In genomic region chr5:149605354-149605997, GRCh38 we compare ENCODE assay signal across 14 cellular contexts. TPM values are rescaled to one million over a fixed set of nuclear protein-coding genes. Genes with fewer than 3 reads are reported as not detected.
DNase-seq lines count a peak whose midpoint lies in the region; ATAC-seq and TF ChIP-seq lines count a peak whose summit lies in the region.
"Had no signal": no experiment of that assay in that cellular context is flagged by ENCODE, and none has a peak within 500 bp of the region (broad histone marks: within the 10 kb centered on the region; RNA-seq: fewer than 3 reads in every experiment).

No MANE protein-coding gene starts in this region.

- H3K27ac ChIP-seq in RWPE2 (ENCODE audit: poor library complexity, severe bottlenecking) (peak overlapping the region; percentile 74), foreskin keratinocyte (peak overlapping the region; percentile 99), stomach (peak overlapping the region; percentile 16 to 72 (median 35))

- no peaks in the 10 kb centered on the region for H3K9me3 Mint-ChIP-seq in activated CD8-positive, alpha-beta T cell treated with anti-CD3 and anti-CD28 coated beads, Interleukin-2, amount 10 ng/mL, durations not matched to agents 7 days and 5 days (ENCODE audit: insufficient read depth)
- no peaks in the 10 kb centered on the region for H3K9me3 Mint-ChIP-seq in activated CD8-positive, alpha-beta T cell treated with anti-CD3 and anti-CD28 coated beads for 36 hours
- H3K9me3 Mint-ChIP-seq: activated naive CD4-positive, alpha-beta T cell treated with anti-CD3 and anti-CD28 coated beads, Interleukin-2, amount 10 ng/mL, durations not matched to agents 7 days and 5 days; nephron had no signal

- WGBS in stomach, 5 donors: 80 to 85% (median 83%) methylated on average over 5 of the region's 5 CpGs

- peaks cover 16% of the 10 kb centered on the region for H3K4me1 Mint-ChIP-seq in activated CD8-positive, alpha-beta T cell treated with anti-CD3 and anti-CD28 coated beads, Interleukin-2, amount 10 ng/mL, durations not matched to agents 7 days and 5 days (ENCODE audit: low read depth)
- H3K4me1 Mint-ChIP-seq in activated CD8-positive, alpha-beta T cell treated with anti-CD3 and anti-CD28 coated beads for 36 hours (ENCODE audit: low read depth): peaks cover 3% of the 10 kb centered on the region
- H3K4me1 Mint-ChIP-seq: GM23338, nephron had no signal

- no peak for ATAC-seq in activated CD8-positive, alpha-beta T cell treated with anti-CD3 and anti-CD28 coated beads, Interleukin-2, amount 10 ng/mL, durations not matched to agents 7 days and 5 days
- ATAC-seq in activated CD8-positive, alpha-beta T cell treated with anti-CD3 and anti-CD28 coated beads for 36 hours: no peak
- ATAC-seq in RWPE2 (ENCODE audit: low read depth): no peak
- ATAC-seq in foreskin keratinocyte: no peak
- ATAC-seq: GM23338 had no signal

- H3K27ac Mint-ChIP-seq in activated CD8-positive, alpha-beta T cell treated with anti-CD3 and anti-CD28 coated beads, Interleukin-2, amount 10 ng/mL, durations not matched to agents 7 days and 5 days: peak overlapping the region; percentile 3
- no peak overlapping the region for H3K27ac Mint-ChIP-seq in activated CD8-positive, alpha-beta T cell treated with anti-CD3 and anti-CD28 coated beads for 36 hours
- H3K27ac Mint-ChIP-seq: GM23338, nephron had no signal

- no peak overlapping the region for H3K4me3 ChIP-seq in RWPE2 (ENCODE audit: severe bottlenecking)
- H3K4me3 ChIP-seq in stomach: no peak overlapping the region
- H3K4me3 ChIP-seq: GM23338 had no signal

- H3K4me3 Mint-ChIP-seq in activated CD8-positive, alpha-beta T cell treated with anti-CD3 and anti-CD28 coated beads, Interleukin-2, amount 10 ng/mL, durations not matched to agents 7 days and 5 days: no peak overlapping the region
- no peak overlapping the region for H3K4me3 Mint-ChIP-seq in activated CD8-positive, alpha-beta T cell treated with anti-CD3 and anti-CD28 coated beads for 36 hours
- H3K4me3 Mint-ChIP-seq: activated naive CD4-positive, alpha-beta T cell treated with anti-CD3 and anti-CD28 coated beads, Interleukin-2, amount 10 ng/mL, durations not matched to agents 7 days and 5 days; GM23338; nephron had no signal

- H3K27me3 ChIP-seq in RWPE2 (ENCODE audit: insufficient read depth, poor library complexity, severe bottlenecking) (no peaks in the 10 kb centered on the region), foreskin keratinocyte (no peaks in the 10 kb centered on the region), stomach (no peaks in the 10 kb centered on the region)

- peaks cover 6% of the 10 kb centered on the region for H3K27me3 Mint-ChIP-seq in activated CD8-positive, alpha-beta T cell treated with anti-CD3 and anti-CD28 coated beads, Interleukin-2, amount 10 ng/mL, durations not matched to agents 7 days and 5 days (ENCODE audit: low read depth)
- H3K27me3 Mint-ChIP-seq in activated CD8-positive, alpha-beta T cell treated with anti-CD3 and anti-CD28 coated beads for 36 hours: no peaks in the 10 kb centered on the region

- intact Hi-C loops in activated CD8-positive, alpha-beta T cell treated with anti-CD3 and anti-CD28 coated beads for 36 hours (cut with micrococcal nuclease): no loop called here
- intact Hi-C loops in stomach (cut with DNase I; ENCODE audit: low total_unique reads): no loop called here
- intact Hi-C loops in posterior vena cava (cut with DNase I): no loop called here

- H3K9me3 ChIP-seq in RWPE2 (ENCODE audit: severe bottlenecking) (no peaks in the 10 kb centered on the region), stomach (no peaks in the 10 kb centered on the region)

- no peak for DNase-seq in activated CD8-positive, alpha-beta T cell treated with anti-CD3 and anti-CD28 coated beads, Interleukin-2, amount 10 ng/mL, durations not matched to agents 7 days and 5 days
- DNase-seq in activated CD8-positive, alpha-beta T cell treated with anti-CD3 and anti-CD28 coated beads for 36 hours: no peak
- DNase-seq in RWPE2 (ENCODE audit: low spot score): no peak
- peak in 1 of 2 donors; percentile 34 for DNase-seq in foreskin keratinocyte
- DNase-seq in stomach: no peak
- DNase-seq in posterior vena cava (ENCODE audit: low spot score): no peak
- DNase-seq in NCI-H2171 (lab: John Stamatoyannopoulos, UW): no peak
- DNase-seq in SKM-1 (lab: John Stamatoyannopoulos, UW; ENCODE audit: unreplicated experiment): no peak
- DNase-seq: activated naive CD4-positive, alpha-beta T cell treated with anti-CD3 and anti-CD28 coated beads, Interleukin-2, amount 10 ng/mL, durations not matched to agents 7 days and 5 days; COR-L47; KBM-7; NCI-H1436 treated with DMSO at 0.1 percent for 48 hours had no signal

- TF ChIP-seq EP300 in stomach (IDR thresholded peaks at IDR 0.05): no peak

- CTCF ChIA-PET in activated CD8-positive, alpha-beta T cell treated with anti-CD3 and anti-CD28 coated beads, Interleukin-2, amount 10 ng/mL, durations not matched to agents 7 days and 5 days (lab: Charles Lee): interaction anchor here (0.8 kb wide), 1 partner anchor 11 kb away, joined by 3 read pairs; no protein-coding TSS in a partner anchor
- CTCF ChIA-PET in activated CD8-positive, alpha-beta T cell treated with anti-CD3 and anti-CD28 coated beads for 36 hours (lab: Charles Lee): interaction anchor here (1.1 kb wide), 1 partner anchor 13 kb away, joined by 4 read pairs; no protein-coding TSS in a partner anchor

- no peaks in the 10 kb centered on the region for H3K36me3 ChIP-seq in RWPE2 (ENCODE audit: low read depth)
- H3K36me3 ChIP-seq in stomach: peaks cover 35 to 83% (median 77%) of the 10 kb centered on the region in 4 donors

- POLR2A ChIA-PET in activated CD8-positive, alpha-beta T cell treated with anti-CD3 and anti-CD28 coated beads, Interleukin-2, amount 10 ng/mL, durations not matched to agents 7 days and 5 days (lab: Charles Lee): no interaction called here
- POLR2A ChIA-PET in activated CD8-positive, alpha-beta T cell treated with anti-CD3 and anti-CD28 coated beads for 36 hours (lab: Charles Lee): interaction anchor here (0.5 to 1.4 kb wide), 2 partner anchors 15 to 55 kb away, joined by 3 to 4 read pairs; no protein-coding TSS in a partner anchor

- TF ChIP-seq POLR2A in stomach (IDR thresholded peaks at IDR 0.05): no peak

- H3K4me1 ChIP-seq in RWPE2 (ENCODE audit: insufficient read depth, poor library complexity, severe bottlenecking) (peaks cover 35% of the 10 kb centered on the region), foreskin keratinocyte (peaks cover 26% of the 10 kb centered on the region), stomach (peaks cover 22 to 57% (median 31%) of the 10 kb centered on the region in 4 donors)

- no peaks in the 10 kb centered on the region for H3K36me3 Mint-ChIP-seq in activated CD8-positive, alpha-beta T cell treated with anti-CD3 and anti-CD28 coated beads, Interleukin-2, amount 10 ng/mL, durations not matched to agents 7 days and 5 days (ENCODE audit: low read depth)
- no peaks in the 10 kb centered on the region for H3K36me3 Mint-ChIP-seq in activated CD8-positive, alpha-beta T cell treated with anti-CD3 and anti-CD28 coated beads for 36 hours (ENCODE audit: low read depth)
- H3K36me3 Mint-ChIP-seq: activated naive CD4-positive, alpha-beta T cell treated with anti-CD3 and anti-CD28 coated beads, Interleukin-2, amount 10 ng/mL, durations not matched to agents 7 days and 5 days had no signal

- TF ChIP-seq CTCF in activated CD8-positive, alpha-beta T cell treated with anti-CD3 and anti-CD28 coated beads for 36 hours (IDR thresholded peaks at IDR 0.05): no peak
- TF ChIP-seq CTCF in RWPE2 (IDR thresholded peaks at IDR 0.05; ENCODE audit: poor library complexity, severe bottlenecking) (no peak), foreskin keratinocyte (conservative IDR thresholded peaks at IDR 0.05) (peak; percentile 14), stomach (IDR thresholded peaks at IDR 0.05) (no peak)

RNA-seq across cellular contexts. Expression of gene ARHGEF37, which starts 24.2 kb away (rescaled TPM):
- total RNA-seq in activated CD8-positive, alpha-beta T cell treated with anti-CD3 and anti-CD28 coated beads, Interleukin-2, amount 10 ng/mL, durations not matched to agents 7 days and 5 days: 1 to 10 TPM; 1.0 to 1.4 TPM
- total RNA-seq in activated CD8-positive, alpha-beta T cell treated with anti-CD3 and anti-CD28 coated beads for 36 hours: 1 to 10 TPM; 1.1 TPM
- total RNA-seq in foreskin keratinocyte (2.6 and 2.7 TPM in 2 replicates), stomach (10 to 100 TPM; 21.3 to 64.2 (median 25.7) TPM), posterior vena cava (10 to 100 TPM; 10.7 to 11.0 TPM)
- polyA plus RNA-seq in foreskin keratinocyte (0.96 and 1.2 TPM in 2 replicates), stomach (10 to 100 TPM in 1 of 3 donors, 1 to 10 TPM in 2; 8.0 to 15.1 (median 9.3) TPM)

RNA-seq across cellular contexts. Expression of gene CSNK1A1, which starts 54.2 kb away (rescaled TPM):
- 100 to 1,000 TPM; 163 to 177 TPM for total RNA-seq in activated CD8-positive, alpha-beta T cell treated with anti-CD3 and anti-CD28 coated beads, Interleukin-2, amount 10 ng/mL, durations not matched to agents 7 days and 5 days
- total RNA-seq in activated CD8-positive, alpha-beta T cell treated with anti-CD3 and anti-CD28 coated beads for 36 hours: 100 to 1,000 TPM; 154 to 168 TPM
- 283 and 324 TPM in 2 replicates for total RNA-seq in foreskin keratinocyte
- polyA plus RNA-seq in foreskin keratinocyte: 93.4 and 93.8 TPM in 2 replicates
- total RNA-seq in stomach: 100 to 1,000 TPM; 171 to 408 (median 217) TPM
- 10 to 100 TPM; 60.5 to 95.5 (median 74.8) TPM for polyA plus RNA-seq in stomach
- total RNA-seq in posterior vena cava: 100 to 1,000 TPM; 223 to 231 TPM

Comparison
In these comparisons a context has a peak if more than half of its experiments do, and no peak if none do; other contexts are left out.
1. H3K27ac ChIP-seq: peak in every context shown above with its lines; median percentile 99 in foreskin keratinocyte; 74 in RWPE2; 35 in stomach.